Comparison of ENCODE assay signal across 26 cellular contexts in the genomic region with DNA sequence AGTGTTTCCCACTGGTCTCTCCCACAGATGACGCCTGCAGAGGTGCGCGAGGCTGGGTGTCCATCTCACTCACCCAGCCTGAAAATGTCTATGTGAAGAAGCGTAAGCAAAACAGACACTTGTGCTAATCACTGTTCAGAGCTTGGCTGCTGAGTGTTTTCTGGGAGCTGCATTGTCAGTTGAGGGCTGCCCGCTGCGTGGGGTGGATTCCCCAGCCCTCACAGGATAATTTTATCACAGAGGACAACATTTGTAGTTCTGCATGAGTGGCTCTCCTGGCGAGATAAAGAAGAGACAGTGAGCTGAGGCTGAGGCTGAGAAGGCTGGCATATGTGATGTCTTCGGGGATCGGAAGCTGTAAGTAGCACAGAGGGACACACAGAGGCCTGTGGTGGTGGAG. TPM values are rescaled to one million over a fixed set of nuclear protein-coding genes. Genes with fewer than 3 reads are reported as not detected.
DNase-seq lines count a peak whose midpoint lies in the region; TF ChIP-seq lines count a peak whose summit lies in the region.
"Had no signal": no experiment of that assay in that cellular context is flagged by ENCODE, and none has a peak within 500 bp of the region (broad histone marks: within the 10 kb centered on the region; RNA-seq: fewer than 3 reads in every experiment).

No MANE protein-coding gene starts in this region.

- H3K9me3 ChIP-seq in BE2C (no peaks in the 10 kb centered on the region), H9 (ENCODE audit: control insufficient read depth, low read depth, low read length) (no peaks in the 10 kb centered on the region)
- H3K9me3 ChIP-seq: suprapubic skin had no signal

- no peak overlapping the region for H3K18ac ChIP-seq in H9 (ENCODE audit: insufficient read length, low read depth, low read length)

- H3K27ac Mint-ChIP-seq in neural crest cell (ENCODE audit: unreplicated experiment): peak overlapping the region; percentile 21
- no peak overlapping the region for H3K27ac Mint-ChIP-seq in H9
- H3K27ac Mint-ChIP-seq: CD4-positive, CD25-positive, alpha-beta regulatory T cell; naive thymus-derived CD8-positive, alpha-beta T cell had no signal

- H3K36me3 ChIP-seq in BE2C: no peaks in the 10 kb centered on the region
- no peaks in the 10 kb centered on the region for H3K36me3 ChIP-seq in brain microvascular endothelial cell (replicated peaks)
- H3K36me3 ChIP-seq: heart right ventricle, suprapubic skin had no signal

- no peak overlapping the region for H3K4me2 ChIP-seq in H9 (ENCODE audit: insufficient read depth, insufficient read length, low read length)

- H3K79me2 ChIP-seq in H9 (ENCODE audit: insufficient read depth, low read length): no peaks in the 10 kb centered on the region

- H3K4me3 Mint-ChIP-seq in neural crest cell (no peak overlapping the region), H9 (no peak overlapping the region)
- H3K4me3 Mint-ChIP-seq: CD4-positive, CD25-positive, alpha-beta regulatory T cell; IgD-negative memory B cell; naive thymus-derived CD8-positive, alpha-beta T cell had no signal

- H2BK5ac ChIP-seq in H9 (ENCODE audit: insufficient read length, low read length): no peak overlapping the region

- H2BK12ac ChIP-seq in H9 (ENCODE audit: insufficient read length, low read depth, low read length): no peak overlapping the region

- peak overlapping the region in 58 of 59 donors; percentile 3 to 99 (median 96) for H3K27ac ChIP-seq in dorsolateral prefrontal cortex
- H3K27ac ChIP-seq in H9 (ENCODE audit: insufficient read length, low read depth, low read length): no peak overlapping the region
- no peak overlapping the region for H3K27ac ChIP-seq in brain microvascular endothelial cell
- H3K27ac ChIP-seq: heart right ventricle, HL-60, suprapubic skin had no signal

- in situ Hi-C loops in brain microvascular endothelial cell (cut with HindIII; ENCODE audit: low pct_ligation_motif_present, low sequenced_read_pairs): no loop called here

- H2AFZ ChIP-seq in H9 (ENCODE audit: low read length): no peak overlapping the region

- H3K23ac ChIP-seq in H9 (ENCODE audit: insufficient read length, low read depth, low read length): no peak overlapping the region

- H3K4me3 ChIP-seq in BE2C (ENCODE audit: low read depth, low read length) (peak overlapping the region; percentile 40), dorsolateral prefrontal cortex (peak overlapping the region in 6 of 59 donors; percentile 1 to 42 (median 6)), brain microvascular endothelial cell (ENCODE audit: low read depth, low read length) (no peak overlapping the region)
- H3K4me3 ChIP-seq: heart right ventricle, suprapubic skin had no signal

- no peak overlapping the region for H2BK20ac ChIP-seq in H9 (ENCODE audit: low read depth, low read length, poor library complexity, severe bottlenecking)

- H3K79me1 ChIP-seq in H9 (ENCODE audit: insufficient read depth, low read depth, low read length, poor library complexity, severe bottlenecking): no peaks in the 10 kb centered on the region

- no peak overlapping the region for H3K4ac ChIP-seq in H9 (ENCODE audit: low read depth, low read length)

- H3K56ac ChIP-seq in H9 (ENCODE audit: insufficient read length, low read depth, low read length): no peak overlapping the region

- no peak overlapping the region for H3K14ac ChIP-seq in H9 (ENCODE audit: insufficient read depth, low read length)

- H2BK120ac ChIP-seq in H9 (ENCODE audit: low read depth, low read length, poor library complexity, severe bottlenecking): no peak overlapping the region

- peaks cover 7% of the 10 kb centered on the region for H3K9me3 Mint-ChIP-seq in neural crest cell
- H3K9me3 Mint-ChIP-seq in H9: peaks cover 13 to 15% of the 10 kb centered on the region in 2 experiments

- H3K23me2 ChIP-seq in H9 (ENCODE audit: insufficient read length, low read depth, low read length, poor library complexity, severe bottlenecking): no peaks in the 10 kb centered on the region

- no peak overlapping the region for H3K9ac ChIP-seq in H9 (ENCODE audit: extremely low read depth, insufficient read length, low read length)

- no peak overlapping the region for H4K8ac ChIP-seq in H9 (replicated peaks; ENCODE audit: insufficient read length, low read depth, low read length)

- no peak overlapping the region for H4K91ac ChIP-seq in H9 (ENCODE audit: insufficient read length, low read depth, low read length)

- H3K27me3 ChIP-seq in BE2C (no peaks in the 10 kb centered on the region), dorsolateral prefrontal cortex (no peaks in the 10 kb centered on the region), H9 (ENCODE audit: insufficient read depth, low read length) (no peaks in the 10 kb centered on the region), brain microvascular endothelial cell (replicated peaks) (no peaks in the 10 kb centered on the region)
- H3K27me3 ChIP-seq: suprapubic skin had no signal

- DNase-seq in BE2C: peak; percentile 40
- peak; percentile 34 for DNase-seq in NCI-H146 treated with DMSO at 0.1 percent for 48 hours (lab: John Stamatoyannopoulos, UW; ENCODE audit: unreplicated experiment)
- DNase-seq in dorsolateral prefrontal cortex: peak in 5 of 10 donors; percentile 42 to 72 (median 67)
- DNase-seq in neural crest cell (ENCODE audit: low read depth, low spot score): no peak
- DNase-seq in NCI-H510A (lab: John Stamatoyannopoulos, UW): no peak
- no peak for DNase-seq in H9
- DNase-seq in stimulated activated CD4-positive, alpha-beta T cell treated with anti-CD3 and anti-CD28 coated beads, Interleukin-2, amount 100 ng/mL, for 24 hours: no peak
- DNase-seq in brain microvascular endothelial cell: no peak
- DNase-seq: ACHN; activated CD4-positive, alpha-beta T cell treated with anti-CD3 and anti-CD28 coated beads, Interleukin-2, amount 50 U/mL, for 4 hours; amniotic stem cell; CD4-positive, CD25-positive, alpha-beta regulatory T cell; DMS53; heart right ventricle; mammary epithelial cell; naive thymus-derived CD8-positive, alpha-beta T cell; NCI-H1694; NCI-H524 treated with DMSO at 0.1 percent for 48 hours; SHP77; stimulated activated CD4-positive, alpha-beta T cell treated with anti-CD3 and anti-CD28 coated beads, Interleukin-12 subunit alpha, Interleukin-12 subunit beta, amount 100 ng/mL, for 4 hours had no signal

- no peak for TF ChIP-seq CTCF in BE2C (IDR thresholded peaks at IDR 0.05; ENCODE audit: low read depth, low read length)
- TF ChIP-seq CTCF in dorsolateral prefrontal cortex (IDR thresholded peaks at IDR 0.05 in 54 of 56, conservative IDR thresholded peaks at IDR 0.05 in 2 of 56; ENCODE audit: low read depth in 1 of 56, partially characterized antibody in 56 of 56): peak in 2 of 56 donors; percentile 6 to 9
- no peak for TF ChIP-seq CTCF in neural crest cell (conservative IDR thresholded peaks at IDR 0.05)
- TF ChIP-seq CTCF in H9 (conservative IDR thresholded peaks at IDR 0.05): no peak
- TF ChIP-seq CTCF in brain microvascular endothelial cell (IDR thresholded peaks at IDR 0.05; ENCODE audit: low read depth, low read length, missing control alignments): no peak

- intact Hi-C loops in dorsolateral prefrontal cortex (cut with DNase I): loop anchor here in 1 of 2 donors (5.0 kb wide), 1 partner anchor 39 kb away; no protein-coding TSS in a partner anchor

- peaks cover 3% of the 10 kb centered on the region; the same call in 1 of the 2 replicates for H3K4me1 ChIP-seq in BE2C
- no peaks in the 10 kb centered on the region; the same call in 1 of the 2 replicates for H3K4me1 ChIP-seq in H9 (ENCODE audit: insufficient read depth, low read length)
- H3K4me1 ChIP-seq: heart right ventricle, suprapubic skin had no signal

- H3T11ph ChIP-seq in H9 (ENCODE audit: low read length): no peak overlapping the region

- no peak overlapping the region for H2AK5ac ChIP-seq in H9 (ENCODE audit: insufficient read length, low read length)

- H3K27me3 Mint-ChIP-seq in neural crest cell (ENCODE audit: low read depth): no peaks in the 10 kb centered on the region
- no peaks in the 10 kb centered on the region; the same call in 1 of the 2 replicates for H3K27me3 Mint-ChIP-seq in H9 (ENCODE audit: low read depth)

- H3K36me3 Mint-ChIP-seq in neural crest cell (ENCODE audit: low read depth): peaks cover 4% of the 10 kb centered on the region
- peaks cover 3 to 7% (median 3%) of the 10 kb centered on the region in 3 experiments; a peak in 6 of 7 replicates for H3K36me3 Mint-ChIP-seq in H9 (ENCODE audit: insufficient read depth in 1 of 3, low read depth in 3 of 3)
- H3K36me3 Mint-ChIP-seq: CD4-positive, CD25-positive, alpha-beta regulatory T cell; naive thymus-derived CD8-positive, alpha-beta T cell had no signal

- H4K5ac ChIP-seq in H9 (ENCODE audit: insufficient read length, low read depth, low read length): no peak overlapping the region

- no peak overlapping the region for H2BK15ac ChIP-seq in H9 (ENCODE audit: low read depth, low read length)

- H3K4me1 Mint-ChIP-seq in neural crest cell: peaks cover 12% of the 10 kb centered on the region
- peaks cover 14 to 18% of the 10 kb centered on the region in 2 experiments for H3K4me1 Mint-ChIP-seq in H9
- H3K4me1 Mint-ChIP-seq: CD4-positive, CD25-positive, alpha-beta regulatory T cell; IgD-negative memory B cell; naive thymus-derived CD8-positive, alpha-beta T cell had no signal

- no CpG with 5 or more reads among the region's 9 CpGs for WGBS in H9 (ENCODE audit: extremely low coverage, insufficient read length, low lambda C conversion rate)

- H4K20me1 ChIP-seq in H9 (ENCODE audit: control insufficient read depth, insufficient read depth, insufficient read length): no peaks in the 10 kb centered on the region

RNA-seq across cellular contexts. Expression of gene CAPN13, which starts 16.2 kb away (rescaled TPM):
- polyA plus RNA-seq in BE2C (2012; ENCODE audit: insufficient read depth, insufficient read length, low read depth): 0.40 TPM
- total RNA-seq in dorsolateral prefrontal cortex (10 to 100 TPM in 4 of 120 experiments, 1 to 10 TPM in 106, under 1 TPM in 9, not detected in 1; 0.37 to 22.8 (median 4.0) TPM), neural crest cell (not detected in 2 replicates), H9 (2021) (5.0 and 5.7 TPM in 2 replicates)
- total RNA-seq: CD4-positive, CD25-positive, alpha-beta regulatory T cell; chondrocyte; MCF 10A; naive thymus-derived CD8-positive, alpha-beta T cell; T-helper 1 cell treated with Interleukin-12 subunit alpha and Interleukin-12 subunit beta and Interleukin-4 antibody, amounts not matched to agents 30 ng/mL and 1 ng/mL, for 36 hours had no signal
- polyA plus RNA-seq: CD4-positive, CD25-positive, alpha-beta regulatory T cell; heart right ventricle; IgD-negative memory B cell; mammary epithelial cell; naive thymus-derived CD8-positive, alpha-beta T cell had no signal

Comparison
In these comparisons a context has a peak if more than half of its experiments do, and no peak if none do; other contexts are left out.
1. DNase-seq: peak in BE2C (single experiment) and NCI-H146 treated with DMSO at 0.1 percent for 48 hours (single experiment); none in neural crest cell (single experiment), NCI-H510A (single experiment), H9 (single experiment), stimulated activated CD4-positive, alpha-beta T cell treated with anti-CD3 and anti-CD28 coated beads, Interleukin-2, amount 100 ng/mL, for 24 hours (0 of 2) and brain microvascular endothelial cell (single experiment).
2. H3K27ac ChIP-seq: peak in dorsolateral prefrontal cortex (58 of 59); none in H9 (single experiment) and brain microvascular endothelial cell (single experiment).